14 cellular contexts compared by ENCODE assay signal in genomic region chr17:50693041-50693682, GRCh38. TPM values are rescaled to one million over a fixed set of nuclear protein-coding genes. Genes with fewer than 3 reads are reported as not detected.
DNase-seq lines count a peak whose midpoint lies in the region; ATAC-seq and TF ChIP-seq lines count a peak whose summit lies in the region.
"Had no signal": no experiment of that assay in that cellular context is flagged by ENCODE, and none has a peak within 500 bp of the region (broad histone marks: within the 10 kb centered on the region; RNA-seq: fewer than 3 reads in every experiment).

No MANE protein-coding gene starts in this region.

- TF ChIP-seq CTCF in sigmoid colon (IDR thresholded peaks at IDR 0.05) = no peak

- no peak overlapping the region for H3K27ac Mint-ChIP-seq in activated CD8-positive, alpha-beta memory T cell treated with anti-CD3 and anti-CD28 coated beads, Interleukin-2, amount 10 ng/mL, durations not matched to agents 7 days and 5 days
- H3K27ac Mint-ChIP-seq: CD14-positive monocyte had no signal

- DNase-seq in EL (peak; percentile 35), amniotic stem cell (lab: John Stamatoyannopoulos, UW) (peak; percentile 22), iris pigment epithelial cell (ENCODE audit: low read depth) (peak; percentile 61), sigmoid colon (no peak), pons (ENCODE audit: low spot score) (no peak)
- no peak for DNase-seq in activated CD8-positive, alpha-beta memory T cell treated with anti-CD3 and anti-CD28 coated beads, Interleukin-2, amount 10 ng/mL, durations not matched to agents 7 days and 5 days
- DNase-seq: activated CD4-positive, alpha-beta T cell treated with anti-CD3 and anti-CD28 coated beads, Interleukin-2, amount 50 U/mL, for 4 hours; activated effector memory CD4-positive, alpha-beta T cell treated with Interleukin-2 at 50 U/mL for 16 hours; left ventricle myocardium superior; NCI-H1048; T-helper 1 cell had no signal

- H3K4me3 Mint-ChIP-seq in activated CD8-positive, alpha-beta memory T cell treated with anti-CD3 and anti-CD28 coated beads, Interleukin-2, amount 10 ng/mL, durations not matched to agents 7 days and 5 days = no peak overlapping the region
- H3K4me3 Mint-ChIP-seq: CD14-positive monocyte had no signal

- no peak overlapping the region for H3K4me3 ChIP-seq in sigmoid colon

- H3K27ac ChIP-seq in sigmoid colon = peak overlapping the region; percentile 56 to 74 (median 70)

- intact Hi-C loops in sigmoid colon (cut with DNase I) = loop anchor here (5.0 kb wide), 2 partner anchors 61 to 211 kb away; partner anchors contain the start of gene ABCC3

- H3K27me3 Mint-ChIP-seq in activated CD8-positive, alpha-beta memory T cell treated with anti-CD3 and anti-CD28 coated beads, Interleukin-2, amount 10 ng/mL, durations not matched to agents 7 days and 5 days = no peaks in the 10 kb centered on the region

- CTCF ChIA-PET in activated CD8-positive, alpha-beta memory T cell treated with anti-CD3 and anti-CD28 coated beads, Interleukin-2, amount 10 ng/mL, durations not matched to agents 7 days and 5 days (lab: Charles Lee) = interaction anchor here (3.8 kb wide), 1 partner anchor 62 kb away, joined by 15 read pairs; no protein-coding TSS in a partner anchor

- peaks cover 13% of the 10 kb centered on the region for H3K4me1 Mint-ChIP-seq in activated CD8-positive, alpha-beta memory T cell treated with anti-CD3 and anti-CD28 coated beads, Interleukin-2, amount 10 ng/mL, durations not matched to agents 7 days and 5 days

- H3K27me3 ChIP-seq in sigmoid colon = no peaks in the 10 kb centered on the region

- no peak for TF ChIP-seq POLR2A in sigmoid colon (IDR thresholded peaks at IDR 0.05)

- 17 to 60% methylated on average over 5 of the region's 5 CpGs for WGBS in sigmoid colon, 2 donors

- H3K36me3 Mint-ChIP-seq in activated CD8-positive, alpha-beta memory T cell treated with anti-CD3 and anti-CD28 coated beads, Interleukin-2, amount 10 ng/mL, durations not matched to agents 7 days and 5 days = peaks cover 30% of the 10 kb centered on the region

- peaks cover 2 to 68% (median 56%) of the 10 kb centered on the region in 4 donors for H3K4me1 ChIP-seq in sigmoid colon

- H3K9me3 ChIP-seq in sigmoid colon = no peaks in the 10 kb centered on the region

- TF ChIP-seq EP300 in sigmoid colon (IDR thresholded peaks at IDR 0.05) = no peak

- peaks cover 17 to 34% (median 24%) of the 10 kb centered on the region in 4 donors for H3K36me3 ChIP-seq in sigmoid colon

- no peaks in the 10 kb centered on the region for H3K9me3 Mint-ChIP-seq in activated CD8-positive, alpha-beta memory T cell treated with anti-CD3 and anti-CD28 coated beads, Interleukin-2, amount 10 ng/mL, durations not matched to agents 7 days and 5 days (ENCODE audit: low read depth)
- H3K9me3 Mint-ChIP-seq: CD14-positive monocyte had no signal

- no peak for ATAC-seq in activated CD8-positive, alpha-beta memory T cell treated with anti-CD3 and anti-CD28 coated beads, Interleukin-2, amount 10 ng/mL, durations not matched to agents 7 days and 5 days
- ATAC-seq in HG02623 (IDR thresholded peaks at IDR 0.05; ENCODE audit: unreplicated experiment) = no peak
- ATAC-seq in HG03521 (IDR thresholded peaks at IDR 0.05; ENCODE audit: unreplicated experiment) = no peak
- ATAC-seq: left ventricle myocardium superior had no signal

RNA-seq across cellular contexts. Expression of gene ANKRD40, which starts 14.6 kb away (rescaled TPM):
- total RNA-seq in sigmoid colon = 10 to 100 TPM; 51.2 to 76.3 (median 63.7) TPM
- polyA plus RNA-seq in sigmoid colon = 10 to 100 TPM; 12.3 to 14.4 (median 12.9) TPM
- 10 to 100 TPM; 30.5 to 39.3 TPM for total RNA-seq in activated CD8-positive, alpha-beta memory T cell treated with anti-CD3 and anti-CD28 coated beads, Interleukin-2, amount 10 ng/mL, durations not matched to agents 7 days and 5 days

RNA-seq across cellular contexts. Expression of gene LUC7L3, which starts 26.2 kb away (rescaled TPM):
- total RNA-seq in sigmoid colon = 100 to 1,000 TPM in 1 of 4 donors, 10 to 100 TPM in 3; 65.6 to 165 (median 76.2) TPM
- polyA plus RNA-seq in sigmoid colon = 100 to 1,000 TPM in 1 of 3 donors, 10 to 100 TPM in 2; 43.2 to 188 (median 70.8) TPM
- total RNA-seq in activated CD8-positive, alpha-beta memory T cell treated with anti-CD3 and anti-CD28 coated beads, Interleukin-2, amount 10 ng/mL, durations not matched to agents 7 days and 5 days = 100 to 1,000 TPM; 147 to 193 TPM

RNA-seq across cellular contexts. Expression of gene ABCC3, which starts 58.5 kb away (rescaled TPM):
- total RNA-seq in sigmoid colon = 1 to 10 TPM in 3 of 4 donors, under 1 TPM in 1; 0.71 to 2.6 (median 1.8) TPM
- 10 to 100 TPM; 11.4 to 94.1 (median 12.3) TPM for polyA plus RNA-seq in sigmoid colon
- total RNA-seq in activated CD8-positive, alpha-beta memory T cell treated with anti-CD3 and anti-CD28 coated beads, Interleukin-2, amount 10 ng/mL, durations not matched to agents 7 days and 5 days = not detected

Comparison
In these comparisons a context has a peak if more than half of its experiments do, and no peak if none do; other contexts are left out.
1. DNase-seq: peak in EL (single experiment), amniotic stem cell (single experiment) and iris pigment epithelial cell (single experiment); none in sigmoid colon (single experiment), activated CD8-positive, alpha-beta memory T cell treated with anti-CD3 and anti-CD28 coated beads, Interleukin-2, amount 10 ng/mL, durations not matched to agents 7 days and 5 days (single experiment) and pons (single experiment).